Comparison of ENCODE assay signal across 21 cellular contexts in the genomic region with DNA sequence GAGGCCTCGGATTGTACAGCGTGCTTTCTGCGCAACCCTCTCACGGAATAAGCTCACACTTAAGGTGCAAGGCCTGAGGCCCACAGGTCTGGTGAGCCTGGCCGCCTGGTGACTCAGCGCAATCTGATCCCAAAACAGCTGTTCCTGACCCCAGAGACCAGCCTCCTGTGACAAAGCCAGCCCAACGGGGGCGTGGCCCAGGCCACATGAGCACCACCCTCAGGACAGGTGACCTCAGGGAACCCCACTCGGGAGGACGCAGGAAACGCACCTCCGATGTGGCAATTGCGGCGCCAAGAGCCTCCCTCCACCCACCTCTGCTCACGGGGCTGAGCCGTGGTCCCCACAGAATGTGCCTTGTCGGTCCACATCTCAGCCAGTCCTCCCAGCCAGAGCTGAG. TPM values are rescaled to one million over a fixed set of nuclear protein-coding genes. Genes with fewer than 3 reads are reported as not detected.
"Had no signal": no experiment of that assay in that cellular context is flagged by ENCODE, and none has a peak within 500 bp of the region (broad histone marks: within the 10 kb centered on the region; RNA-seq: fewer than 3 reads in every experiment).

No MANE protein-coding gene starts in this region.

- H3K27ac ChIP-seq: ascending aorta, breast epithelium, epithelial cell of prostate, neural progenitor cell, pancreas, WERI-Rb-1 had no signal

- H3K27me3 Mint-ChIP-seq: activated CD8-positive, alpha-beta memory T cell treated with anti-CD3 and anti-CD28 coated beads, Interleukin-2, amount 10 ng/mL, durations not matched to agents 7 days and 5 days had no signal

- H3K36me3 ChIP-seq: ascending aorta, breast epithelium, neural progenitor cell, pancreas had no signal

- H3K9me3 ChIP-seq: ascending aorta, breast epithelium, pancreas had no signal

- H2AFZ ChIP-seq: neural progenitor cell had no signal

- H3K4me3 ChIP-seq: ascending aorta, breast epithelium, lung, neural progenitor cell, pancreas had no signal

- H3K4me2 ChIP-seq: neural progenitor cell had no signal

- H3K4me1 ChIP-seq: ascending aorta, breast epithelium, neural progenitor cell, pancreas had no signal

- H3K36me3 Mint-ChIP-seq: activated CD4-positive, alpha-beta memory T cell treated with anti-CD3 and anti-CD28 coated beads for 36 hours; activated CD8-positive, alpha-beta memory T cell treated with anti-CD3 and anti-CD28 coated beads, Interleukin-2, amount 10 ng/mL, durations not matched to agents 7 days and 5 days; naive B cell had no signal

- H3K4me1 Mint-ChIP-seq: activated CD4-positive, alpha-beta T cell treated with anti-CD3 and anti-CD28 coated beads for 36 hours; activated CD8-positive, alpha-beta memory T cell treated with anti-CD3 and anti-CD28 coated beads, Interleukin-2, amount 10 ng/mL, durations not matched to agents 7 days and 5 days; naive B cell; neural progenitor cell had no signal

- H3K27me3 ChIP-seq: ascending aorta, breast epithelium, neural progenitor cell, pancreas had no signal

- H3K9ac ChIP-seq: neural progenitor cell had no signal

- H3K27ac Mint-ChIP-seq: activated CD4-positive, alpha-beta memory T cell treated with anti-CD3 and anti-CD28 coated beads for 36 hours; activated CD4-positive, alpha-beta T cell treated with anti-CD3 and anti-CD28 coated beads for 36 hours; activated CD8-positive, alpha-beta memory T cell treated with anti-CD3 and anti-CD28 coated beads, Interleukin-2, amount 10 ng/mL, durations not matched to agents 7 days and 5 days; activated naive CD4-positive, alpha-beta T cell treated with anti-CD3 and anti-CD28 coated beads for 36 hours; activated T-helper 2 cell treated with anti-CD3 and anti-CD28 coated beads, Interferon-gamma antibody, Interleukin-2, Interleukin-4, amounts not matched to agents 10 μg/mL and 5 μg/mL and 100 μg/mL, durations not matched to agents 14 hours and 24 hours and 36 hours; effector memory CD8-positive, alpha-beta T cell; naive B cell; neural progenitor cell; T-helper 1 cell treated with Interleukin-12 subunit alpha and Interleukin-12 subunit beta and Interleukin-4 antibody, amounts not matched to agents 30 μg/mL and 1 μg/mL, for 36 hours had no signal

- ATAC-seq: activated CD4-positive, alpha-beta T cell treated with anti-CD3 and anti-CD28 coated beads for 36 hours; activated CD8-positive, alpha-beta memory T cell treated with anti-CD3 and anti-CD28 coated beads, Interleukin-2, amount 10 ng/mL, durations not matched to agents 7 days and 5 days; effector memory CD8-positive, alpha-beta T cell; pancreas had no signal

- H3K4me3 Mint-ChIP-seq: activated CD4-positive, alpha-beta memory T cell treated with anti-CD3 and anti-CD28 coated beads for 36 hours; activated CD4-positive, alpha-beta T cell treated with anti-CD3 and anti-CD28 coated beads for 36 hours; activated CD8-positive, alpha-beta memory T cell treated with anti-CD3 and anti-CD28 coated beads, Interleukin-2, amount 10 ng/mL, durations not matched to agents 7 days and 5 days; activated naive CD4-positive, alpha-beta T cell treated with anti-CD3 and anti-CD28 coated beads for 36 hours; effector memory CD8-positive, alpha-beta T cell; naive B cell; neural progenitor cell; T-helper 1 cell treated with Interleukin-12 subunit alpha and Interleukin-12 subunit beta and Interleukin-4 antibody, amounts not matched to agents 30 μg/mL and 1 μg/mL, for 36 hours had no signal

- H3K9me3 Mint-ChIP-seq: activated CD4-positive, alpha-beta memory T cell treated with anti-CD3 and anti-CD28 coated beads for 36 hours; activated naive CD4-positive, alpha-beta T cell treated with anti-CD3 and anti-CD28 coated beads for 36 hours; activated T-helper 2 cell treated with anti-CD3 and anti-CD28 coated beads, Interferon-gamma antibody, Interleukin-2, Interleukin-4, amounts not matched to agents 10 μg/mL and 5 μg/mL and 100 μg/mL, durations not matched to agents 14 hours and 24 hours and 36 hours; effector memory CD8-positive, alpha-beta T cell; naive B cell; neural progenitor cell; T-helper 1 cell treated with Interleukin-12 subunit alpha and Interleukin-12 subunit beta and Interleukin-4 antibody, amounts not matched to agents 30 μg/mL and 1 μg/mL, for 36 hours had no signal

- DNase-seq: activated CD4-positive, alpha-beta memory T cell treated with anti-CD3 and anti-CD28 coated beads for 36 hours; activated CD4-positive, alpha-beta T cell treated with anti-CD3 and anti-CD28 coated beads for 36 hours; activated CD8-positive, alpha-beta memory T cell treated with anti-CD3 and anti-CD28 coated beads, Interleukin-2, amount 10 ng/mL, durations not matched to agents 7 days and 5 days; activated naive CD4-positive, alpha-beta T cell treated with anti-CD3 and anti-CD28 coated beads for 36 hours; activated T-cell treated with anti-CD3 and anti-CD28 coated beads, Interleukin-2, amount 50 U/mL, for 1 hour; dermis blood vessel endothelial cell; effector memory CD8-positive, alpha-beta T cell; foreskin melanocyte; naive B cell; stimulated activated CD4-positive, alpha-beta T cell treated with anti-CD3 and anti-CD28 coated beads, Interleukin-4, amount 100 ng/mL, for 1 hour; stimulated activated naive CD4-positive, alpha-beta T cell; trophoblast cell; WERI-Rb-1 had no signal

RNA-seq across cellular contexts. Expression of gene GRTP1, which starts 26.4 kb away (rescaled TPM):
- total RNA-seq: activated CD8-positive, alpha-beta memory T cell treated with anti-CD3 and anti-CD28 coated beads, Interleukin-2, amount 10 ng/mL, durations not matched to agents 7 days and 5 days; activated T-helper 2 cell treated with anti-CD3 and anti-CD28 coated beads, Interferon-gamma antibody, Interleukin-2, Interleukin-4, amounts not matched to agents 10 μg/mL and 5 μg/mL and 100 μg/mL, durations not matched to agents 14 hours and 24 hours and 36 hours had no signal
